Comparison of ENCODE assay signal across 1 cellular context in genomic region chr3:50088725-50089602, GRCh38.
TF ChIP-seq lines count a peak whose summit lies in the region.

Gene RBM5 (plus strand): TSS chr3:50088919. CDS start chr3:50090435, 1,516 bp downstream.

TF ChIP-seq in HepG2, 621 proteins besides CTCF, POLR2A, EP300 and RAD21 (continued from another document and continues in another):
- TF ChIP-seq HBP1 (CRISPR knock-in tag; IDR thresholded peaks at IDR 0.05; ENCODE audit: low read depth) (peak; percentile 1; the same call in 1 of the 2 replicates), MED8 (CRISPR knock-in tag; IDR thresholded peaks at IDR 0.05; ENCODE audit: insufficient replicate concordance) (no peak), KIAA2018 (CRISPR knock-in tag; IDR thresholded peaks at IDR 0.05; ENCODE audit: borderline replicate concordance) (no peak), DDIT3 (CRISPR knock-in tag; IDR thresholded peaks at IDR 0.05) (no peak), ZFP1 (CRISPR knock-in tag; IDR thresholded peaks at IDR 0.05) (no peak), ELF3 (CRISPR knock-in tag; IDR thresholded peaks at IDR 0.05) (no peak; the same call in 1 of the 2 replicates), NFKBIZ (CRISPR knock-in tag; IDR thresholded peaks at IDR 0.05) (no peak), ATAD3A (CRISPR knock-in tag; IDR thresholded peaks at IDR 0.05) (no peak), ZBTB1 (CRISPR knock-in tag; IDR thresholded peaks at IDR 0.05; ENCODE audit: borderline replicate concordance) (no peak), AGO2 (optimal IDR thresholded peaks at IDR 0.05; ENCODE audit: low read depth, low read length) (peak; percentile 89), ZNF839 (CRISPR knock-in tag; IDR thresholded peaks at IDR 0.05; ENCODE audit: borderline replicate concordance) (0 out of 2 replicates have a peak, but pooled peaks have one; percentile 55), TOE1 (CRISPR knock-in tag; IDR thresholded peaks at IDR 0.05) (no peak), ZNF160 (CRISPR knock-in tag; IDR thresholded peaks at IDR 0.05) (no peak), ZMYM2 (CRISPR knock-in tag; IDR thresholded peaks at IDR 0.05) (no peak), FOXA1 (IDR thresholded peaks at IDR 0.05) (no peak), FOXA1 (CRISPR knock-in tag; IDR thresholded peaks at IDR 0.05) (no peak), KLF9 (CRISPR knock-in tag; IDR thresholded peaks at IDR 0.05; ENCODE audit: low read depth) (no peak), CHD4 (IDR thresholded peaks at IDR 0.05; ENCODE audit: borderline replicate concordance, low read length) (no peak), ARID5B (CRISPR knock-in tag; IDR thresholded peaks at IDR 0.05) (0 out of 2 replicates have a peak, but pooled peaks have one; percentile 9), CEBPZ (IDR thresholded peaks at IDR 0.05; ENCODE audit: low read length) (no peak), ZNF720 (CRISPR knock-in tag; IDR thresholded peaks at IDR 0.05) (no peak), NCOR1 (IDR thresholded peaks at IDR 0.05; ENCODE audit: borderline replicate concordance, low read length) (no peak), ETV5 (CRISPR knock-in tag; IDR thresholded peaks at IDR 0.05; ENCODE audit: borderline replicate concordance) (no peak), ZFY (CRISPR knock-in tag; IDR thresholded peaks at IDR 0.05) (peak; percentile 84), TFDP2 (CRISPR knock-in tag; IDR thresholded peaks at IDR 0.05) (peak; percentile 65; the same call in 1 of the 2 replicates), ZNF253 (CRISPR knock-in tag; IDR thresholded peaks at IDR 0.05; ENCODE audit: borderline replicate concordance) (no peak), ZNF33B (CRISPR knock-in tag; IDR thresholded peaks at IDR 0.05) (no peak), FOSL1 (CRISPR knock-in tag; IDR thresholded peaks at IDR 0.05; ENCODE audit: borderline replicate concordance) (no peak), ELK4 (CRISPR knock-in tag; IDR thresholded peaks at IDR 0.05; ENCODE audit: borderline replicate concordance) (no peak), ZNF205 (CRISPR knock-in tag; IDR thresholded peaks at IDR 0.05) (peak; percentile 58; the same call in 1 of the 2 replicates), RARG (CRISPR knock-in tag; IDR thresholded peaks at IDR 0.05; ENCODE audit: low read depth) (no peak), YEATS4 (CRISPR knock-in tag; IDR thresholded peaks at IDR 0.05; ENCODE audit: borderline replicate concordance) (no peak; the same call in 1 of the 2 replicates), TCF12 (IDR thresholded peaks at IDR 0.05) (no peak), TCF12 (CRISPR knock-in tag; IDR thresholded peaks at IDR 0.05) (peak; percentile 40; the same call in 1 of the 2 replicates), RAD51 (IDR thresholded peaks at IDR 0.05; ENCODE audit: borderline replicate concordance) (no peak), ZKSCAN5 (CRISPR knock-in tag; IDR thresholded peaks at IDR 0.05) (no peak), ZBTB42 (CRISPR knock-in tag; IDR thresholded peaks at IDR 0.05) (no peak), SNRNP70 (IDR thresholded peaks at IDR 0.05; ENCODE audit: low read depth, low read length) (no peak), SRSF9 (IDR thresholded peaks at IDR 0.05; ENCODE audit: borderline replicate concordance, insufficient read depth, low read depth, low read length, poor library complexity, severe bottlenecking) (no peak), KDM5B (CRISPR knock-in tag; IDR thresholded peaks at IDR 0.05; ENCODE audit: borderline replicate concordance) (peak; percentile 56; the same call in 1 of the 2 replicates), NR0B2 (CRISPR knock-in tag; IDR thresholded peaks at IDR 0.05) (peak; percentile 59; the same call in 1 of the 2 replicates), SP140L (CRISPR knock-in tag; IDR thresholded peaks at IDR 0.05; ENCODE audit: borderline replicate concordance) (no peak), ZNF891 (CRISPR knock-in tag; IDR thresholded peaks at IDR 0.05) (peak; percentile 81; the same call in 1 of the 2 replicates), RBM22 (optimal IDR thresholded peaks at IDR 0.05; ENCODE audit: low read length) (no peak), CBX2 (IDR thresholded peaks at IDR 0.05; ENCODE audit: low read depth, low read length) (no peak), CBX2 (CRISPR knock-in tag; IDR thresholded peaks at IDR 0.05; ENCODE audit: low read depth) (no peak)
